Comparison of ENCODE assay signal across 8 cellular contexts in genomic region chr16:87870419-87871272, GRCh38. TPM values are rescaled to one million over a fixed set of nuclear protein-coding genes. Genes with fewer than 3 reads are reported as not detected.
DNase-seq lines count a peak whose midpoint lies in the region; ATAC-seq and TF ChIP-seq lines count a peak whose summit lies in the region.
"Not testable (repeated sequence)": the region's sequence is repeated elsewhere in the genome, so short reads cannot be mapped to it uniquely, and the experiment has no call there.

No MANE protein-coding gene starts in this region.

- H3K27ac ChIP-seq in AG04450 (ENCODE audit: low read depth, low read length), result peak overlapping the region; percentile 78
- H3K27ac ChIP-seq in GM23248, result peak overlapping the region; percentile 68
- peak overlapping the region; percentile 60 for H3K27ac ChIP-seq in SU-DHL-6 (ENCODE audit: low read depth, low read length)
- peak overlapping the region; percentile 85 for H3K27ac ChIP-seq in endodermal cell (ENCODE audit: low read depth, low read length)
- peak overlapping the region; percentile 12 for H3K27ac ChIP-seq in lower lobe of right lung
- H3K27ac ChIP-seq in gastrocnemius medialis, result peak overlapping the region in 3 of 4 donors; percentile 5 to 39 (median 30)

- CTCF ChIA-PET in AG04450 (lab: Charles Lee), result interaction anchor here (0.6 to 5.5 kb wide), 21 partner anchors 11 to 234 kb away, joined by 3 to 207 read pairs (median 5); no protein-coding TSS in a partner anchor
- CTCF ChIA-PET in activated naive CD4-positive, alpha-beta T cell treated with anti-CD3 and anti-CD28 coated beads, Interleukin-2, amount 10 ng/mL, durations not matched to agents 7 days and 5 days (lab: Charles Lee), result interaction anchor here (0.7 to 14.6 kb wide), 17 partner anchors 12 to 246 kb away, joined by 3 to 254 read pairs (median 5); no protein-coding TSS in a partner anchor

- POLR2A ChIA-PET in AG04450 (lab: Yijun Ruan, JAX), result interaction anchor here (0.8 to 1.7 kb wide), 5 partner anchors 18 to 105 kb away, joined by 3 to 21 read pairs (median 3); partner anchors contain the start of gene KLHDC4

- 0 out of 2 replicates have a peak overlapping the region, but pooled peaks have one; percentile 34 for H2AFZ ChIP-seq in GM23248
- H2AFZ ChIP-seq in SU-DHL-6 (ENCODE audit: low read depth, low read length, severe bottlenecking), result not testable (repeated sequence)

- H3F3A ChIP-seq in GM23248 (ENCODE audit: insufficient read depth) (peaks cover 28% of the 10 kb centered on the region), SU-DHL-6 (ENCODE audit: insufficient read depth) (peaks cover 10% of the 10 kb centered on the region; the same call in 1 of the 2 replicates)

- peaks cover 77% of the 10 kb centered on the region for H3K4me1 Mint-ChIP-seq in activated naive CD4-positive, alpha-beta T cell treated with anti-CD3 and anti-CD28 coated beads, Interleukin-2, amount 10 ng/mL, durations not matched to agents 7 days and 5 days
- H3K4me1 Mint-ChIP-seq in endodermal cell, result peaks cover 44% of the 10 kb centered on the region

- H3K4me3 ChIP-seq in AG04450 (ENCODE audit: low read depth, low read length); GM23248; SU-DHL-6 (ENCODE audit: insufficient read depth, low read length, poor library complexity, severe bottlenecking); lower lobe of right lung; gastrocnemius medialis: not testable (repeated sequence)
- H3K4me3 ChIP-seq in NB4 (ENCODE audit: low read depth, low read length) (peak overlapping the region; percentile 40), endodermal cell (ENCODE audit: low read length) (peak overlapping the region; percentile 78)

- H3K9me2 ChIP-seq in GM23248 (ENCODE audit: insufficient read depth); SU-DHL-6 (replicated peaks; ENCODE audit: insufficient read depth, low read length): not testable (repeated sequence)

- not testable (repeated sequence) for DNase-seq in AG04450 (ENCODE audit: low read depth, low spot score); activated naive CD4-positive, alpha-beta T cell treated with anti-CD3 and anti-CD28 coated beads, Interleukin-2, amount 10 ng/mL, durations not matched to agents 7 days and 5 days; lower lobe of right lung; gastrocnemius medialis
- DNase-seq in GM23248, result peak; percentile 32
- peak; percentile 90 for DNase-seq in NB4 (ENCODE audit: low read depth)
- DNase-seq in endodermal cell, result peak; percentile 98

- not testable (repeated sequence) for H3K9me3 ChIP-seq in AG04450 (ENCODE audit: control insufficient read depth, insufficient read depth, low read length); GM23248 (ENCODE audit: low read depth); SU-DHL-6 (ENCODE audit: insufficient read depth, low read length); endodermal cell (ENCODE audit: control insufficient read depth, low read length); lower lobe of right lung; gastrocnemius medialis

- not testable (repeated sequence) for ATAC-seq in lower lobe of right lung, gastrocnemius medialis

- not testable (repeated sequence) for H3K27me3 ChIP-seq in AG04450 (ENCODE audit: control insufficient read depth, insufficient read depth, low read length); GM23248 (replicated peaks; ENCODE audit: insufficient read depth); SU-DHL-6 (ENCODE audit: low read length); endodermal cell (ENCODE audit: control insufficient read depth, insufficient read depth, low read length, poor library complexity, severe bottlenecking); gastrocnemius medialis
- peaks cover 11% of the 10 kb centered on the region for H3K27me3 ChIP-seq in lower lobe of right lung (ENCODE audit: low read depth)

- peak overlapping the region; percentile 48 for H3K4me3 Mint-ChIP-seq in activated naive CD4-positive, alpha-beta T cell treated with anti-CD3 and anti-CD28 coated beads, Interleukin-2, amount 10 ng/mL, durations not matched to agents 7 days and 5 days
- H3K4me3 Mint-ChIP-seq in endodermal cell, result peak overlapping the region; percentile 93

- not testable (repeated sequence) for TF ChIP-seq POLR2A in NB4 (IDR thresholded peaks at IDR 0.05; ENCODE audit: extremely low read depth, insufficient read length); gastrocnemius medialis (IDR thresholded peaks at IDR 0.05)

- peak overlapping the region; percentile 77 for H3K27ac Mint-ChIP-seq in activated naive CD4-positive, alpha-beta T cell treated with anti-CD3 and anti-CD28 coated beads, Interleukin-2, amount 10 ng/mL, durations not matched to agents 7 days and 5 days
- H3K27ac Mint-ChIP-seq in endodermal cell, result peak overlapping the region; percentile 99

- not testable (repeated sequence) for TF ChIP-seq CTCF in AG04450 (IDR thresholded peaks at IDR 0.05; ENCODE audit: low read depth, low read length); NB4 (IDR thresholded peaks at IDR 0.05; ENCODE audit: low read depth, low read length); SU-DHL-6 (IDR thresholded peaks at IDR 0.05; ENCODE audit: insufficient read depth, low read length, poor library complexity, severe bottlenecking); endodermal cell (conservative IDR thresholded peaks at IDR 0.05); lower lobe of right lung (IDR thresholded peaks at IDR 0.05); gastrocnemius medialis (IDR thresholded peaks at IDR 0.05 in 4 of 5, conservative IDR thresholded peaks at IDR 0.05 in 1 of 5)

- not testable (repeated sequence) for H3K27me3 Mint-ChIP-seq in activated naive CD4-positive, alpha-beta T cell treated with anti-CD3 and anti-CD28 coated beads, Interleukin-2, amount 10 ng/mL, durations not matched to agents 7 days and 5 days
- peaks cover 36% of the 10 kb centered on the region for H3K27me3 Mint-ChIP-seq in endodermal cell (ENCODE audit: insufficient read depth)

- intact Hi-C loops in lower lobe of right lung (cut with DNase I), result not testable (repeated sequence)
- intact Hi-C loops in gastrocnemius medialis (cut with DNase I; ENCODE audit: low total_unique reads), result loop anchor here (1.0 to 2.0 kb wide), 4 partner anchors 22 to 91 kb away; no protein-coding TSS in a partner anchor

- peaks cover 18% of the 10 kb centered on the region for H3K36me3 Mint-ChIP-seq in activated naive CD4-positive, alpha-beta T cell treated with anti-CD3 and anti-CD28 coated beads, Interleukin-2, amount 10 ng/mL, durations not matched to agents 7 days and 5 days
- peaks cover 19% of the 10 kb centered on the region for H3K36me3 Mint-ChIP-seq in endodermal cell (ENCODE audit: low read depth)

- not testable (repeated sequence) for H4K20me1 ChIP-seq in GM23248 (ENCODE audit: insufficient read depth); SU-DHL-6 (ENCODE audit: low read depth, low read length)

- H3K9me3 Mint-ChIP-seq in activated naive CD4-positive, alpha-beta T cell treated with anti-CD3 and anti-CD28 coated beads, Interleukin-2, amount 10 ng/mL, durations not matched to agents 7 days and 5 days; endodermal cell: not testable (repeated sequence)

- H3K36me3 ChIP-seq in GM23248 (ENCODE audit: low read depth), result peaks cover 10% of the 10 kb centered on the region; the same call in 1 of the 2 replicates
- not testable (repeated sequence) for H3K36me3 ChIP-seq in SU-DHL-6 (ENCODE audit: low read length); lower lobe of right lung; gastrocnemius medialis
- H3K36me3 ChIP-seq in endodermal cell (ENCODE audit: control insufficient read depth, insufficient read depth, low read length), result peaks cover 20% of the 10 kb centered on the region

- WGBS in GM23248 (ENCODE audit: low coverage in 1 of 2, low lambda C conversion rate in 2 of 2, missing lambda C conversion rate in 2 of 2), 2 experiments, result 77 to 81% methylated on average over 22 to 24 of the region's 24 CpGs
- WGBS in endodermal cell (ENCODE audit: insufficient coverage in 1 of 2, insufficient read length in 1 of 2), 2 experiments, result 4 to 7% methylated on average over 12 to 20 of the region's 24 CpGs

- H3K4me1 ChIP-seq in GM23248 (ENCODE audit: insufficient read depth) (peaks cover 26% of the 10 kb centered on the region), lower lobe of right lung (peaks cover 44% of the 10 kb centered on the region)
- H3K4me1 ChIP-seq in endodermal cell (ENCODE audit: control insufficient read depth, insufficient read depth, low read length); gastrocnemius medialis: not testable (repeated sequence)

- H3K9ac ChIP-seq in GM23248, result peak overlapping the region; percentile 53; the same call in 1 of the 2 replicates
- H3K9ac ChIP-seq in SU-DHL-6 (ENCODE audit: low read length), result peak overlapping the region; percentile 29; the same call in 1 of the 2 replicates
- H3K9ac ChIP-seq in endodermal cell (ENCODE audit: extremely low read depth, low read length, poor library complexity, severe bottlenecking), result peak overlapping the region; percentile 96

- H3K79me2 ChIP-seq in GM23248 (ENCODE audit: insufficient read depth) (peaks cover 32% of the 10 kb centered on the region), SU-DHL-6 (ENCODE audit: insufficient read depth, low read length) (peaks cover 34% of the 10 kb centered on the region)

- in situ Hi-C loops in GM23248 (cut with MboI), result not testable (repeated sequence)
- in situ Hi-C loops in gastrocnemius medialis (cut with MboI; ENCODE audit: low sequenced_read_pairs in 4 of 4), result loop anchor here in 3 of 4 donors (5.0 to 10.0 kb wide), 3 partner anchors 86 to 98 kb away; no protein-coding TSS in a partner anchor

- not testable (repeated sequence) for H3K4me2 ChIP-seq in GM23248 (ENCODE audit: unreplicated experiment)
- peak overlapping the region; percentile 3 for H3K4me2 ChIP-seq in SU-DHL-6 (ENCODE audit: low read depth, low read length, poor library complexity, severe bottlenecking)

RNA-seq across cellular contexts. Expression of gene SLC7A5, which starts 1.3 kb away (rescaled TPM):
- polyA plus RNA-seq in AG04450 (2011; rRNA removed) (17.9 and 29.3 TPM in 2 replicates), GM23248 (2016; fragmentation: Nextera tagmentation; extraction: Ambion mirVana) (69.0 and 69.9 TPM in 2 replicates)
- polyA minus RNA-seq in AG04450 (2011; rRNA and poly(A)+ RNA removed), result 19.7 and 23.8 TPM in 2 replicates
- 79.0 and 99.5 TPM in 2 replicates for total RNA-seq in GM23248 (2014; rRNA removed; shearing (Covaris generic))
- total RNA-seq in endodermal cell (100 to 1,000 TPM; 374 to 588 TPM), lower lobe of right lung (10.7 TPM), gastrocnemius medialis (100 to 1,000 TPM in 1 of 4 donors, 10 to 100 TPM in 2, 1 to 10 TPM in 1; 7.0 to 133 (median 19.1) TPM)
- 144 TPM for polyA plus RNA-seq in endodermal cell (2013, experiment 1 of 2)
- polyA plus RNA-seq in endodermal cell (2013, experiment 2 of 2), result 134 TPM

Comparison
In these comparisons a context has a peak if more than half of its experiments do, and no peak if none do; other contexts are left out.
1. H3K27ac ChIP-seq: peak in every context shown above with its lines; median percentile 85 in endodermal cell; 78 in AG04450; 68 in GM23248; 60 in SU-DHL-6; 30 in gastrocnemius medialis; 12 in lower lobe of right lung.
2. H3K9ac ChIP-seq: peak in every context shown above with its lines; median percentile 96 in endodermal cell; 53 in GM23248; 29 in SU-DHL-6.